Comparison of ENCODE assay signal across 1 cellular context in the genomic region with DNA sequence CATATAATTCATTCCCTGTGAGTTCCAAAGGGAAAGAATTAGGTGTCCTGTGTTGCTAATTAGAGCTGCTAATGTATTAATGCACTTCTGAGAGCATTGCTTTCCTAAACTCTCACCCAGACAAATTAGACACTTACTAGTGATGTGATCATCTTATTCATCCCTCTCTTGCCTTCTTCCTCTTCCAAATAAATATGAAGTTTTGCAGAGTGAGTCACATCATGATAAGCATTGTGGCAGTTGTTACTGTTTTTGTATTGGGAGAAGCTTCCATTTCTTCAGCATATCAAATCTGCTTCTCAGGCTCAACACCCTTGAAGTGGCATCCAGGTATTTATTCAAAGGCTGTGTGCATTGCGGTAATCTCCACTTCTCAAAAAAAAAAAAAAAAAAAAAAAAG.
TF ChIP-seq lines count a peak whose summit lies in the region.

No MANE protein-coding gene starts in this region.

TF ChIP-seq in K562, 482 proteins besides CTCF, POLR2A, EP300 and RAD21:
- peak; percentile 87 for TF ChIP-seq FOSL1 (tag; conservative IDR thresholded peaks at IDR 0.05)
- TF ChIP-seq, protein P1, sequence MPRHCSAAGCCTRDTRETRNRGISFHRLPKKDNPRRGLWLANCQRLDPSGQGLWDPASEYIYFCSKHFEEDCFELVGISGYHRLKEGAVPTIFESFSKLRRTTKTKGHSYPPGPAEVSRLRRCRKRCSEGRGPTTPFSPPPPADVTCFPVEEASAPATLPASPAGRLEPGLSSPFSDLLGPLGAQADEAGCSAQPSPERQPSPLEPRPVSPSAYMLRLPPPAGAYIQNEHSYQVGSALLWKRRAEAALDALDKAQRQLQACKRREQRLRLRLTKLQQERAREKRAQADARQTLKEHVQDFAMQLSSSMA (CRISPR knock-in tag; IDR thresholded peaks at IDR 0.05) = no peak
- TF ChIP-seq JUN (IDR thresholded peaks at IDR 0.05; ENCODE audit: borderline replicate concordance, low read depth, low read length) = peak; percentile 57; the same call in 1 of the 2 replicates
- TF ChIP-seq JUN (CRISPR knock-in tag; IDR thresholded peaks at IDR 0.05; ENCODE audit: borderline replicate concordance) = no peak
- TF ChIP-seq, protein P2, sequence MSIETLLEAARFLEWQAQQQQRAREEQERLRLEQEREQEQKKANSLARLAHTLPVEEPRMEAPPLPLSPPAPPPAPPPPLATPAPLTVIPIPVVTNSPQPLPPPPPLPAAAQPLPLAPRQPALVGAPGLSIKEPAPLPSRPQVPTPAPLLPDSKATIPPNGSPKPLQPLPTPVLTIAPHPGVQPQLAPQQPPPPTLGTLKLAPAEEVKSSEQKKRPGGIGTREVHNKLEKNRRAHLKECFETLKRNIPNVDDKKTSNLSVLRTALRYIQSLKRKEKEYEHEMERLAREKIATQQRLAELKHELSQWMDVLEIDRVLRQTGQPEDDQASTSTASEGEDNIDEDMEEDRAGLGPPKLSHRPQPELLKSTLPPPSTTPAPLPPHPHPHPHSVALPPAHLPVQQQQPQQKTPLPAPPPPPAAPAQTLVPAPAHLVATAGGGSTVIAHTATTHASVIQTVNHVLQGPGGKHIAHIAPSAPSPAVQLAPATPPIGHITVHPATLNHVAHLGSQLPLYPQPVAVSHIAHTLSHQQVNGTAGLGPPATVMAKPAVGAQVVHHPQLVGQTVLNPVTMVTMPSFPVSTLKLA (conservative IDR thresholded peaks at IDR 0.05) = no peak
- peak; percentile 83 for TF ChIP-seq JUND (IDR thresholded peaks at IDR 0.05; ENCODE audit: borderline replicate concordance, low read depth, low read length)
- peak; percentile 86 for TF ChIP-seq JUND (tag; IDR thresholded peaks at IDR 0.05; ENCODE audit: borderline replicate concordance, low read depth, low read length)
- no peak for TF ChIP-seq SNIP1 (IDR thresholded peaks at IDR 0.05; ENCODE audit: low read depth)
- TF ChIP-seq, protein P3, sequence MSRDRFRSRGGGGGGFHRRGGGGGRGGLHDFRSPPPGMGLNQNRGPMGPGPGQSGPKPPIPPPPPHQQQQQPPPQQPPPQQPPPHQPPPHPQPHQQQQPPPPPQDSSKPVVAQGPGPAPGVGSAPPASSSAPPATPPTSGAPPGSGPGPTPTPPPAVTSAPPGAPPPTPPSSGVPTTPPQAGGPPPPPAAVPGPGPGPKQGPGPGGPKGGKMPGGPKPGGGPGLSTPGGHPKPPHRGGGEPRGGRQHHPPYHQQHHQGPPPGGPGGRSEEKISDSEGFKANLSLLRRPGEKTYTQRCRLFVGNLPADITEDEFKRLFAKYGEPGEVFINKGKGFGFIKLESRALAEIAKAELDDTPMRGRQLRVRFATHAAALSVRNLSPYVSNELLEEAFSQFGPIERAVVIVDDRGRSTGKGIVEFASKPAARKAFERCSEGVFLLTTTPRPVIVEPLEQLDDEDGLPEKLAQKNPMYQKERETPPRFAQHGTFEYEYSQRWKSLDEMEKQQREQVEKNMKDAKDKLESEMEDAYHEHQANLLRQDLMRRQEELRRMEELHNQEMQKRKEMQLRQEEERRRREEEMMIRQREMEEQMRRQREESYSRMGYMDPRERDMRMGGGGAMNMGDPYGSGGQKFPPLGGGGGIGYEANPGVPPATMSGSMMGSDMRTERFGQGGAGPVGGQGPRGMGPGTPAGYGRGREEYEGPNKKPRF (IDR thresholded peaks at IDR 0.05; ENCODE audit: low read depth, low read length) = no peak
- TF ChIP-seq POLR2AphosphoS2 (IDR thresholded peaks at IDR 0.05; ENCODE audit: low read length) = no peak
